In genomic region chr17:77472837-77473214, GRCh38 we compare ENCODE assay signal across 8 cellular contexts.
A peak's percentile ranks its signal among the peaks of the same experiment; 100 is the strongest.
DNase-seq lines count a peak whose midpoint lies in the region; ATAC-seq and TF ChIP-seq lines count a peak whose summit lies in the region.

No MANE protein-coding gene starts in this region.

- peak; percentile 50 for ATAC-seq in activated T-helper 17 cell treated with anti-CD3 and anti-CD28 coated beads, Interleukin-2, amount 50 U/mL, for 72 hours (replicated peaks)
- no peak for ATAC-seq in HG02840 (IDR thresholded peaks at IDR 0.05; ENCODE audit: low FRiP score, unreplicated experiment)

- peaks cover 75 to 95% (median 88%) of the 10 kb centered on the region in 4 donors for H3K4me1 ChIP-seq in stomach

- peak overlapping the region; percentile 74 for H3K4me3 Mint-ChIP-seq in activated T-helper 17 cell treated with anti-CD3 and anti-CD28 coated beads, Interleukin-2, amount 50 U/mL, for 72 hours
- peak overlapping the region; percentile 38 to 69 (median 61) for H3K4me3 Mint-ChIP-seq in immature natural killer cell

- H3K4me1 Mint-ChIP-seq in activated T-helper 17 cell treated with anti-CD3 and anti-CD28 coated beads, Interleukin-2, amount 50 U/mL, for 72 hours: peaks cover 84% of the 10 kb centered on the region
- H3K4me1 Mint-ChIP-seq in immature natural killer cell: peaks cover 99 to 100% of the 10 kb centered on the region in 2 donors

- peak; percentile 21 to 34 for DNase-seq in NOMO-1 (lab: John Stamatoyannopoulos, UW; ENCODE audit: unreplicated experiment in 2 of 2)
- DNase-seq in NOMO-1 treated with dmso at 0.1 percent for 144 hours (lab: John Stamatoyannopoulos, UW; ENCODE audit: unreplicated experiment): no peak
- no peak for DNase-seq in immature natural killer cell
- DNase-seq in stomach: no peak
- no peak for DNase-seq in OCI-M1 (lab: John Stamatoyannopoulos, UW)
- DNase-seq in NCI-H1105 treated with DMSO at 0.1 percent for 48 hours (lab: John Stamatoyannopoulos, UW): no peak

- H3K9me3 ChIP-seq in stomach: no peaks in the 10 kb centered on the region

- H3K27ac Mint-ChIP-seq in activated T-helper 17 cell treated with anti-CD3 and anti-CD28 coated beads, Interleukin-2, amount 50 U/mL, for 72 hours: peak overlapping the region; percentile 91
- H3K27ac Mint-ChIP-seq in immature natural killer cell: peak overlapping the region; percentile 37 to 83 (median 56)

- H3K27me3 ChIP-seq in stomach: no peaks in the 10 kb centered on the region

- TF ChIP-seq CTCF in stomach (IDR thresholded peaks at IDR 0.05): no peak

- 43 to 68% (median 63%) methylated on average over 4 of the region's 4 CpGs for WGBS in stomach, 5 donors

- TF ChIP-seq POLR2A in stomach (IDR thresholded peaks at IDR 0.05): no peak

- intact Hi-C loops in stomach (cut with DNase I; ENCODE audit: low total_unique reads): no loop called here

- H3K36me3 ChIP-seq in stomach: peaks cover 0 to 15% (median 5%) of the 10 kb centered on the region in 4 donors

- H3K4me3 ChIP-seq in stomach: no peak overlapping the region

- H3K27me3 Mint-ChIP-seq in activated T-helper 17 cell treated with anti-CD3 and anti-CD28 coated beads, Interleukin-2, amount 50 U/mL, for 72 hours: no peaks in the 10 kb centered on the region
- peaks cover 3 to 9% (median 7%) of the 10 kb centered on the region in 3 donors for H3K27me3 Mint-ChIP-seq in immature natural killer cell (ENCODE audit: low read depth in 3 of 3)

- TF ChIP-seq EP300 in stomach (IDR thresholded peaks at IDR 0.05): no peak

- peaks cover 98% of the 10 kb centered on the region for H3K36me3 Mint-ChIP-seq in activated T-helper 17 cell treated with anti-CD3 and anti-CD28 coated beads, Interleukin-2, amount 50 U/mL, for 72 hours (ENCODE audit: low read depth)
- peaks cover 11 to 35% (median 26%) of the 10 kb centered on the region in 3 donors for H3K36me3 Mint-ChIP-seq in immature natural killer cell

- H3K9me3 Mint-ChIP-seq in activated T-helper 17 cell treated with anti-CD3 and anti-CD28 coated beads, Interleukin-2, amount 50 U/mL, for 72 hours: no peaks in the 10 kb centered on the region
- H3K9me3 Mint-ChIP-seq in immature natural killer cell: no peaks in the 10 kb centered on the region

- peak overlapping the region; percentile 70 to 89 (median 84) for H3K27ac ChIP-seq in stomach

Comparison
In these comparisons a context has a peak if more than half of its experiments do, and no peak if none do; other contexts are left out.
1. DNase-seq: peak in NOMO-1 (2 of 2); none in NOMO-1 treated with dmso at 0.1 percent for 144 hours (single experiment), immature natural killer cell (0 of 3), stomach (single experiment), OCI-M1 (single experiment) and NCI-H1105 treated with DMSO at 0.1 percent for 48 hours (single experiment).